ENCODE assay signal across 17 cellular contexts in the genomic region with DNA sequence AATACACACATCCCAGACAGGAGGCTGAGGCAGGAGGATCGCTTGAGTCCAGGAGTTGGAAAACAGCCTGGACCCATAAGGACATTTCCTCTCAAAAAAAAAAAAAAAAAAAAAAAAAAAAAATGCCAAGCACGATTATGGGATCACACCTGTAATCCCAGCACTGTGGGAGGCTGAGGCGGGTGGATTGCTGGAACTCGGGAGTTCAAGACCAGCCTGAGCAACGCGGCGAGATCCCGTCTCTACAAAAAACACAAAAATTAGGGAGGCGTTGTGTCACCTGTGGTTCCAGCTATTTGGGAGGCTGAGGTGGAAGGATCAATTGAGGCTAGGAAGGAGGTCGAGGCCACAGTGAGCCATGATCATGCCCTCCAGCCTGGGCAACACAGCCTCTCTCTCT. TPM values are rescaled to one million over a fixed set of nuclear protein-coding genes. Genes with fewer than 3 reads are reported as not detected.
DNase-seq lines count a peak whose midpoint lies in the region; ATAC-seq and TF ChIP-seq lines count a peak whose summit lies in the region.
"Had no signal": no experiment of that assay in that cellular context is flagged by ENCODE, and none has a peak within 500 bp of the region (broad histone marks: within the 10 kb centered on the region; RNA-seq: fewer than 3 reads in every experiment).

No MANE protein-coding gene starts in this region.

- H3K27me3 Mint-ChIP-seq in T-helper 2 cell treated with Interferon-gamma antibody and Interleukin-4, amounts not matched to agents 5 μg/mL and 100 μg/mL, for 36 hours (ENCODE audit: low read depth), result no peaks in the 10 kb centered on the region
- no peaks in the 10 kb centered on the region for H3K27me3 Mint-ChIP-seq in activated T-helper 1 cell treated with anti-CD3 and anti-CD28 coated beads, Interleukin-12 subunit alpha, Interleukin-12 subunit beta, Interleukin-2, Interleukin-4 antibody, amounts not matched to agents 30 ng/mL and 10 ng/mL and 1 ng/mL, durations not matched to agents 14 hours and 24 hours and 36 hours (ENCODE audit: insufficient read depth)
- H3K27me3 Mint-ChIP-seq in nephron (ENCODE audit: low read depth), result no peaks in the 10 kb centered on the region

- no peak overlapping the region for H3K27ac ChIP-seq in DND-41 (ENCODE audit: low read length)
- no peak overlapping the region for H3K27ac ChIP-seq in vagina

- no peak overlapping the region for H3K4me3 ChIP-seq in DND-41 (ENCODE audit: low read depth in 1 of 2, low read length in 2 of 2)
- H3K4me3 ChIP-seq in vagina, result peak overlapping the region in 1 of 2 donors; percentile 68

- H3K27me3 ChIP-seq in DND-41 (ENCODE audit: insufficient read depth, low read length, poor library complexity) (no peaks in the 10 kb centered on the region), vagina (no peaks in the 10 kb centered on the region)
- H3K27me3 ChIP-seq: esophagus squamous epithelium, hepatocyte had no signal

- intact Hi-C loops in activated T-helper 1 cell treated with anti-CD3 and anti-CD28 coated beads, Interleukin-12 subunit alpha, Interleukin-12 subunit beta, Interleukin-2, Interleukin-4 antibody, amounts not matched to agents 30 ng/mL and 10 ng/mL and 1 ng/mL, durations not matched to agents 14 hours and 24 hours and 36 hours (cut with micrococcal nuclease), result loop anchor here (5.0 kb wide), 1 partner anchor 57 kb away; the partner anchor contains the start of gene ANKLE1
- intact Hi-C loops in vagina (cut with DNase I), result no loop called here

- H3K9me3 ChIP-seq in DND-41 (ENCODE audit: insufficient read depth, low read length, severe bottlenecking), result no peaks in the 10 kb centered on the region
- no peaks in the 10 kb centered on the region for H3K9me3 ChIP-seq in vagina
- H3K9me3 ChIP-seq: esophagus squamous epithelium, HAP-1 had no signal

- H3K4me2 ChIP-seq in DND-41 (ENCODE audit: insufficient read depth, low read length), result peak overlapping the region; percentile 86

- peaks cover 6% of the 10 kb centered on the region for H4K20me1 ChIP-seq in DND-41 (ENCODE audit: insufficient read depth, low read length)

- H3K4me1 Mint-ChIP-seq in T-helper 2 cell treated with Interferon-gamma antibody and Interleukin-4, amounts not matched to agents 5 μg/mL and 100 μg/mL, for 36 hours (ENCODE audit: low read depth), result peaks cover 3% of the 10 kb centered on the region
- H3K4me1 Mint-ChIP-seq in activated T-helper 1 cell treated with anti-CD3 and anti-CD28 coated beads, Interleukin-12 subunit alpha, Interleukin-12 subunit beta, Interleukin-2, Interleukin-4 antibody, amounts not matched to agents 30 ng/mL and 10 ng/mL and 1 ng/mL, durations not matched to agents 14 hours and 24 hours and 36 hours (ENCODE audit: low read depth), result peaks cover 4% of the 10 kb centered on the region
- peaks cover 4% of the 10 kb centered on the region for H3K4me1 Mint-ChIP-seq in nephron

- H3K4me1 ChIP-seq in DND-41 (ENCODE audit: insufficient read depth, low read length) (peaks cover 26% of the 10 kb centered on the region), vagina (peaks cover 28% of the 10 kb centered on the region)

- H3K9ac ChIP-seq in DND-41 (ENCODE audit: low read depth, low read length), result no peak overlapping the region; the same call in 1 of the 2 replicates

- TF ChIP-seq CTCF in DND-41 (IDR thresholded peaks at IDR 0.05; ENCODE audit: borderline replicate concordance, extremely low read depth, low read length, poor library complexity, severe bottlenecking), result no peak
- TF ChIP-seq CTCF in nephron (IDR thresholded peaks at IDR 0.05; ENCODE audit: unreplicated experiment in 3 of 3), result no peak
- no peak for TF ChIP-seq CTCF in vagina (IDR thresholded peaks at IDR 0.05)

- H3K4me3 Mint-ChIP-seq in T-helper 2 cell treated with Interferon-gamma antibody and Interleukin-4, amounts not matched to agents 5 μg/mL and 100 μg/mL, for 36 hours, result peak overlapping the region; percentile 65
- peak overlapping the region; percentile 56 for H3K4me3 Mint-ChIP-seq in activated T-helper 1 cell treated with anti-CD3 and anti-CD28 coated beads, Interleukin-12 subunit alpha, Interleukin-12 subunit beta, Interleukin-2, Interleukin-4 antibody, amounts not matched to agents 30 ng/mL and 10 ng/mL and 1 ng/mL, durations not matched to agents 14 hours and 24 hours and 36 hours
- peak overlapping the region; percentile 58 to 65 (median 58) for H3K4me3 Mint-ChIP-seq in nephron

- no peaks in the 10 kb centered on the region for H3K9me3 Mint-ChIP-seq in T-helper 2 cell treated with Interferon-gamma antibody and Interleukin-4, amounts not matched to agents 5 μg/mL and 100 μg/mL, for 36 hours
- H3K9me3 Mint-ChIP-seq in activated T-helper 1 cell treated with anti-CD3 and anti-CD28 coated beads, Interleukin-12 subunit alpha, Interleukin-12 subunit beta, Interleukin-2, Interleukin-4 antibody, amounts not matched to agents 30 ng/mL and 10 ng/mL and 1 ng/mL, durations not matched to agents 14 hours and 24 hours and 36 hours, result no peaks in the 10 kb centered on the region
- H3K9me3 Mint-ChIP-seq in nephron, result no peaks in the 10 kb centered on the region

- no peak for TF ChIP-seq POLR2A in vagina (IDR thresholded peaks at IDR 0.05)

- no peak for DNase-seq in T-helper 2 cell treated with Interferon-gamma antibody and Interleukin-4, amounts not matched to agents 5 μg/mL and 100 μg/mL, for 36 hours (ENCODE audit: low spot score)
- DNase-seq in T-helper 2 cell (no peak), DND-41 (no peak), HuH-7.5 (ENCODE audit: low spot score) (no peak), vagina (ENCODE audit: extremely low spot score in 2 of 2) (no peak)
- DNase-seq in activated T-helper 1 cell treated with anti-CD3 and anti-CD28 coated beads, Interleukin-12 subunit alpha, Interleukin-12 subunit beta, Interleukin-2, Interleukin-4 antibody, amounts not matched to agents 30 ng/mL and 10 ng/mL and 1 ng/mL, durations not matched to agents 14 hours and 24 hours and 36 hours (ENCODE audit: low spot score), result no peak
- DNase-seq: amniotic stem cell, cortex of kidney, esophagus squamous epithelium, NCI-H2081, NCI-H748 treated with DMSO at 0.1 percent for 48 hours, RPMI8226 had no signal

- ATAC-seq in DND-41 (ENCODE audit: insufficient read depth, low read depth) (no peak), esophagus mucosa (no peak)

- no peak overlapping the region for H3K27ac Mint-ChIP-seq in T-helper 2 cell treated with Interferon-gamma antibody and Interleukin-4, amounts not matched to agents 5 μg/mL and 100 μg/mL, for 36 hours
- no peak overlapping the region for H3K27ac Mint-ChIP-seq in activated T-helper 1 cell treated with anti-CD3 and anti-CD28 coated beads, Interleukin-12 subunit alpha, Interleukin-12 subunit beta, Interleukin-2, Interleukin-4 antibody, amounts not matched to agents 30 ng/mL and 10 ng/mL and 1 ng/mL, durations not matched to agents 14 hours and 24 hours and 36 hours
- no peak overlapping the region for H3K27ac Mint-ChIP-seq in nephron

- no peaks in the 10 kb centered on the region for H3K36me3 Mint-ChIP-seq in T-helper 2 cell treated with Interferon-gamma antibody and Interleukin-4, amounts not matched to agents 5 μg/mL and 100 μg/mL, for 36 hours (ENCODE audit: low read depth)
- peaks cover 2% of the 10 kb centered on the region for H3K36me3 Mint-ChIP-seq in activated T-helper 1 cell treated with anti-CD3 and anti-CD28 coated beads, Interleukin-12 subunit alpha, Interleukin-12 subunit beta, Interleukin-2, Interleukin-4 antibody, amounts not matched to agents 30 ng/mL and 10 ng/mL and 1 ng/mL, durations not matched to agents 14 hours and 24 hours and 36 hours (ENCODE audit: low read depth)
- H3K36me3 Mint-ChIP-seq in nephron (ENCODE audit: low read depth), result peaks cover 6% of the 10 kb centered on the region

- no peak overlapping the region for H2AFZ ChIP-seq in DND-41 (ENCODE audit: low read depth, low read length)

- H3K36me3 ChIP-seq in DND-41 (ENCODE audit: insufficient read depth, low read length) (peaks cover 4% of the 10 kb centered on the region), vagina (no peaks in the 10 kb centered on the region)

- no peaks in the 10 kb centered on the region for H3K79me2 ChIP-seq in DND-41 (ENCODE audit: insufficient read depth, low read length)

RNA-seq across cellular contexts. Expression of gene OCEL1, which starts 1.0 kb away (rescaled TPM):
- 17.0 and 19.6 TPM in 2 replicates for total RNA-seq in activated T-helper 1 cell treated with anti-CD3 and anti-CD28 coated beads, Interleukin-12 subunit alpha, Interleukin-12 subunit beta, Interleukin-2, Interleukin-4 antibody, amounts not matched to agents 30 ng/mL and 10 ng/mL and 1 ng/mL, durations not matched to agents 14 hours and 24 hours and 36 hours
- total RNA-seq in esophagus mucosa (13.3 TPM), vagina (24.1 TPM)

RNA-seq across cellular contexts. Expression of gene USE1, which starts 9.9 kb away (rescaled TPM):
- total RNA-seq in activated T-helper 1 cell treated with anti-CD3 and anti-CD28 coated beads, Interleukin-12 subunit alpha, Interleukin-12 subunit beta, Interleukin-2, Interleukin-4 antibody, amounts not matched to agents 30 ng/mL and 10 ng/mL and 1 ng/mL, durations not matched to agents 14 hours and 24 hours and 36 hours, result 34.6 and 36.0 TPM in 2 replicates
- total RNA-seq in esophagus mucosa (21.7 TPM), vagina (30.9 TPM)

RNA-seq across cellular contexts. Expression of gene NR2F6, which starts 20.7 kb away (rescaled TPM):
- 14.3 and 14.4 TPM in 2 replicates for total RNA-seq in activated T-helper 1 cell treated with anti-CD3 and anti-CD28 coated beads, Interleukin-12 subunit alpha, Interleukin-12 subunit beta, Interleukin-2, Interleukin-4 antibody, amounts not matched to agents 30 ng/mL and 10 ng/mL and 1 ng/mL, durations not matched to agents 14 hours and 24 hours and 36 hours
- total RNA-seq in esophagus mucosa, result 53.8 TPM
- 41.3 TPM for total RNA-seq in vagina

RNA-seq across cellular contexts. Expression of gene USHBP1, which starts 39.5 kb away (rescaled TPM):
- total RNA-seq in activated T-helper 1 cell treated with anti-CD3 and anti-CD28 coated beads, Interleukin-12 subunit alpha, Interleukin-12 subunit beta, Interleukin-2, Interleukin-4 antibody, amounts not matched to agents 30 ng/mL and 10 ng/mL and 1 ng/mL, durations not matched to agents 14 hours and 24 hours and 36 hours, result 0.10 and 0.26 TPM in 2 replicates
- 0.64 TPM for total RNA-seq in esophagus mucosa
- 20.4 TPM for total RNA-seq in vagina
- total RNA-seq: A673, hepatocyte had no signal

RNA-seq across cellular contexts. Expression of gene BABAM1, which starts 42.2 kb away (rescaled TPM):
- 114 and 120 TPM in 2 replicates for total RNA-seq in activated T-helper 1 cell treated with anti-CD3 and anti-CD28 coated beads, Interleukin-12 subunit alpha, Interleukin-12 subunit beta, Interleukin-2, Interleukin-4 antibody, amounts not matched to agents 30 ng/mL and 10 ng/mL and 1 ng/mL, durations not matched to agents 14 hours and 24 hours and 36 hours
- total RNA-seq in esophagus mucosa, result 55.8 TPM
- total RNA-seq in vagina, result 59.7 TPM
